8 cellular contexts compared by ENCODE assay signal in the genomic region with DNA sequence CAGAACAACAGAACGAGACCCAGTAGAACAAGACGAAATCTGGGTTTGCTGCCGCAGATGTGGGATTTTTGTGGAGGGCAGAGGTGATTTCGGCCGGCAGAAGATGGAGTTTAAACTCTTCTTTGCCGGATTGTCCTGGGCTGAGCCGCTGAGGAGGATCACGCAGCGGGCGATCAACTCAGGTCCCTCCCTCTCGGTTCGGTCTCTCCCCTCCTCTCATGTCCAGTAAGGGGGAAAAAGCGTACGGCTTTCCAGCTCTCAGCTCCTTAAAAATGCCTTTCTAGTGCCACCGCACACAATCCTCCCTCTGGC. TPM values are rescaled to one million over a fixed set of nuclear protein-coding genes. Genes with fewer than 3 reads are reported as not detected.
A peak's percentile ranks its signal among the peaks of the same experiment; 100 is the strongest.
DNase-seq lines count a peak whose midpoint lies in the region; ATAC-seq and TF ChIP-seq lines count a peak whose summit lies in the region.

No MANE protein-coding gene starts in this region.

- H3K27ac Mint-ChIP-seq in Caco-2 (ENCODE audit: unreplicated experiment) (peak overlapping the region; percentile 96), endodermal cell (peak overlapping the region; percentile 96)

- H3K4me3 ChIP-seq in Caco-2 (ENCODE audit: low read depth, low read length) (peak overlapping the region; percentile 88), OCI-LY3 (ENCODE audit: low read length) (peak overlapping the region; percentile 85), endodermal cell (ENCODE audit: low read length) (peak overlapping the region; percentile 89), neuron (ENCODE audit: low read length) (peak overlapping the region; percentile 88)

- H3K36me3 ChIP-seq in Caco-2 (ENCODE audit: control insufficient read depth, insufficient read depth, low read length) (no peaks in the 10 kb centered on the region), OCI-LY3 (replicated peaks; ENCODE audit: low read depth, low read length) (peaks cover 49% of the 10 kb centered on the region), endodermal cell (ENCODE audit: control insufficient read depth, insufficient read depth, low read length) (peaks cover 23% of the 10 kb centered on the region), neuron (ENCODE audit: insufficient read depth, low read length) (peaks cover 23% of the 10 kb centered on the region)

- 0% methylated on average over 12 to 15 of the region's 15 CpGs for WGBS in endodermal cell (ENCODE audit: insufficient coverage in 1 of 2, insufficient read length in 1 of 2), 2 experiments

- H3K4me3 Mint-ChIP-seq in Caco-2 (ENCODE audit: unreplicated experiment) (no peak overlapping the region), endodermal cell (no peak overlapping the region)

- peak overlapping the region; percentile 90 for H3K4me2 ChIP-seq in OCI-LY3 (ENCODE audit: low read length)

- H3K4me1 Mint-ChIP-seq in Caco-2 (ENCODE audit: low read depth, unreplicated experiment) (no peaks in the 10 kb centered on the region), endodermal cell (peaks cover 26% of the 10 kb centered on the region)

- intact Hi-C loops in Caco-2 (cut with micrococcal nuclease; ENCODE audit: unreplicated experiment) = loop anchor here (2.0 kb wide), 1 partner anchor 46 kb away; the partner anchor contains the start of gene DHRS13
- intact Hi-C loops in left colon (cut with DNase I, micrococcal nuclease) = no loop called here
- intact Hi-C loops in posterior vena cava (cut with DNase I) = loop anchor here in 1 of 2 donors (5.0 kb wide), 2 partner anchors 222 to 607 kb away; partner anchors contain the start of genes NEK8 and TLCD1

- H3K9me3 Mint-ChIP-seq in Caco-2 (ENCODE audit: unreplicated experiment) (no peaks in the 10 kb centered on the region), endodermal cell (no peaks in the 10 kb centered on the region)

- H3K4me1 ChIP-seq in Caco-2 (peaks cover 10% of the 10 kb centered on the region), OCI-LY3 (ENCODE audit: low read length) (peaks cover 50% of the 10 kb centered on the region), endodermal cell (ENCODE audit: control insufficient read depth, insufficient read depth, low read length) (peaks cover 9% of the 10 kb centered on the region), neuron (ENCODE audit: insufficient read depth, low read length) (peaks cover 31% of the 10 kb centered on the region)

- CTCF ChIA-PET in Caco-2 (lab: Charles Lee) = interaction anchor here (0.5 to 1.2 kb wide), 3 partner anchors 14 to 168 kb away, joined by 3 to 7 read pairs (median 4); no protein-coding TSS in a partner anchor

- H2AFZ ChIP-seq in OCI-LY3 (ENCODE audit: low read depth, low read length) (no peak overlapping the region), neuron (ENCODE audit: low read depth, low read length) (no peak overlapping the region)

- DNase-seq in Caco-2 = no peak
- peak; percentile 91 for DNase-seq in endodermal cell
- no peak for DNase-seq in left colon
- DNase-seq in posterior vena cava (ENCODE audit: low spot score) = no peak
- no peak for DNase-seq in NCI-H1417 treated with DMSO at 0.1 percent for 48 hours (lab: John Stamatoyannopoulos, UW)
- no peak for DNase-seq in NCI-H187 treated with DMSO at 0.1 percent for 48 hours (lab: John Stamatoyannopoulos, UW)

- H3K79me2 ChIP-seq in OCI-LY3 (ENCODE audit: low read length) = peaks cover 75% of the 10 kb centered on the region

- H3K27me3 ChIP-seq in Caco-2 (replicated peaks; ENCODE audit: control insufficient read depth, insufficient read depth, low read length) (no peaks in the 10 kb centered on the region), OCI-LY3 (ENCODE audit: low read depth, low read length) (no peaks in the 10 kb centered on the region), endodermal cell (ENCODE audit: control insufficient read depth, insufficient read depth, low read length, poor library complexity, severe bottlenecking) (no peaks in the 10 kb centered on the region), neuron (ENCODE audit: insufficient read depth, low read length) (no peaks in the 10 kb centered on the region)

- peak overlapping the region; percentile 97 for H3K9ac ChIP-seq in OCI-LY3 (ENCODE audit: low read length)
- H3K9ac ChIP-seq in endodermal cell (ENCODE audit: extremely low read depth, low read length, poor library complexity, severe bottlenecking) = peak overlapping the region; percentile 70

- TF ChIP-seq CTCF in Caco-2 (IDR thresholded peaks at IDR 0.05; ENCODE audit: insufficient read depth in 1 of 2, low read depth in 1 of 2, low read length in 1 of 2, severe bottlenecking in 1 of 2, unreplicated experiment in 1 of 2) = no peak
- no peak for TF ChIP-seq CTCF in OCI-LY3 (IDR thresholded peaks at IDR 0.05; ENCODE audit: low read depth, low read length)
- TF ChIP-seq CTCF in endodermal cell (conservative IDR thresholded peaks at IDR 0.05) = no peak

- POLR2A ChIA-PET in Caco-2 (lab: Charles Lee) = no interaction called here

- no peaks in the 10 kb centered on the region for H3K9me3 ChIP-seq in Caco-2
- no peaks in the 10 kb centered on the region for H3K9me3 ChIP-seq in OCI-LY3 (ENCODE audit: insufficient read depth, low read length)
- no peaks in the 10 kb centered on the region for H3K9me3 ChIP-seq in endodermal cell (ENCODE audit: control insufficient read depth, low read length)
- no peaks in the 10 kb centered on the region for H3K9me3 ChIP-seq in neuron (ENCODE audit: low read length)

- H3K27ac ChIP-seq in OCI-LY3 (ENCODE audit: low read length) (peak overlapping the region; percentile 95), endodermal cell (ENCODE audit: low read depth, low read length) (peak overlapping the region; percentile 80)

- H3K27me3 Mint-ChIP-seq in Caco-2 (ENCODE audit: insufficient read depth, unreplicated experiment) = no peaks in the 10 kb centered on the region
- H3K27me3 Mint-ChIP-seq in endodermal cell (ENCODE audit: insufficient read depth) = no peaks in the 10 kb centered on the region

- peaks cover 34% of the 10 kb centered on the region for H3K36me3 Mint-ChIP-seq in Caco-2 (ENCODE audit: insufficient read depth, unreplicated experiment)
- peaks cover 37% of the 10 kb centered on the region for H3K36me3 Mint-ChIP-seq in endodermal cell (ENCODE audit: low read depth)

- no peak for ATAC-seq in left colon

- peaks cover 51% of the 10 kb centered on the region for H4K20me1 ChIP-seq in OCI-LY3 (ENCODE audit: insufficient read depth, low read length)

- BruUV-seq in Caco-2 (replicated peaks; lab: Mats Ljungman, UMichigan) = no TSS peak

RNA-seq across cellular contexts. Expression of gene PHF12, which starts 2.5 kb away (rescaled TPM):
- total RNA-seq in Caco-2 (2022) (49.9 and 56.5 TPM in 2 replicates), endodermal cell (10 to 100 TPM; 60.0 to 61.0 TPM), left colon (10 to 100 TPM; 33.1 to 42.3 TPM), posterior vena cava (10 to 100 TPM; 26.7 to 32.3 TPM)
- polyA plus RNA-seq in endodermal cell (2013, experiment 1 of 2) = 41.2 TPM
- polyA plus RNA-seq in endodermal cell (2013, experiment 2 of 2) = 39.4 TPM

RNA-seq across cellular contexts. Expression of gene DHRS13, which starts 46.0 kb away (rescaled TPM):
- total RNA-seq in Caco-2 (2022) = 32.8 and 38.0 TPM in 2 replicates
- total RNA-seq in endodermal cell = 10 to 100 TPM; 19.1 to 24.8 TPM
- 17.5 TPM for polyA plus RNA-seq in endodermal cell (2013, experiment 1 of 2)
- 14.9 TPM for polyA plus RNA-seq in endodermal cell (2013, experiment 2 of 2)
- 1 to 10 TPM; 6.3 to 7.5 TPM for total RNA-seq in left colon
- 1 to 10 TPM; 3.7 to 4.0 TPM for total RNA-seq in posterior vena cava

RNA-seq across cellular contexts. Expression of gene FLOT2, which starts 51.3 kb away (rescaled TPM):
- 182 and 189 TPM in 2 replicates for total RNA-seq in Caco-2 (2022)
- 100 to 1,000 TPM; 195 to 215 TPM for total RNA-seq in endodermal cell
- 90.5 TPM for polyA plus RNA-seq in endodermal cell (2013, experiment 1 of 2)
- 92.9 TPM for polyA plus RNA-seq in endodermal cell (2013, experiment 2 of 2)
- total RNA-seq in left colon = 10 to 100 TPM; 82.4 to 91.5 TPM
- 100 to 1,000 TPM in 1 of 2 donors, 10 to 100 TPM in 1; 99.0 to 101 TPM for total RNA-seq in posterior vena cava

RNA-seq across cellular contexts. Expression of gene SEZ6, which starts 57.0 kb away (rescaled TPM):
- total RNA-seq in Caco-2 (2022) (not detected in 2 replicates), endodermal cell (under 1 TPM in 1 of 2 donors, not detected in 1; 0.20 TPM), left colon (under 1 TPM; 0.46 to 0.81 TPM), posterior vena cava (not detected)
- 18.6 TPM for polyA plus RNA-seq in endodermal cell (2013, experiment 1 of 2)
- polyA plus RNA-seq in endodermal cell (2013, experiment 2 of 2) = 27.2 TPM
